Comparison of ENCODE assay signal across 7 cellular contexts in genomic region chr4:1713452-1713851, GRCh38. TPM values are rescaled to one million over a fixed set of nuclear protein-coding genes. Genes with fewer than 3 reads are reported as not detected.
DNase-seq lines count a peak whose midpoint lies in the region; ATAC-seq and TF ChIP-seq lines count a peak whose summit lies in the region.
"Not testable (repeated sequence)": the region's sequence is repeated elsewhere in the genome, so short reads cannot be mapped to it uniquely, and the experiment has no call there.

No MANE protein-coding gene starts in this region.

- peak overlapping the region; percentile 91 for H3K4me2 ChIP-seq in OCI-LY7 (ENCODE audit: low read length)

- peak overlapping the region; percentile 98 for H3K27ac Mint-ChIP-seq in chondrocyte (ENCODE audit: unreplicated experiment)

- not testable (repeated sequence) for H3K27me3 Mint-ChIP-seq in activated T-cell treated with anti-CD3 and anti-CD28 coated beads, Interleukin-2, amount 50 U/mL, for 4 hours (ENCODE audit: low read depth); chondrocyte (ENCODE audit: low read depth)

- POLR2A ChIA-PET in OCI-LY7 (lab: Charles Lee) = interaction anchor here (1.3 to 1.5 kb wide), 2 partner anchors 20 to 143 kb away, joined by 3 read pairs; partner anchors contain the start of gene LETM1

- H3K36me3 Mint-ChIP-seq in activated T-cell treated with anti-CD3 and anti-CD28 coated beads, Interleukin-2, amount 50 U/mL, for 4 hours (ENCODE audit: insufficient read depth) = peaks cover 16% of the 10 kb centered on the region
- not testable (repeated sequence) for H3K36me3 Mint-ChIP-seq in chondrocyte (ENCODE audit: low read depth)

- not testable (repeated sequence) for H3K9me2 ChIP-seq in OCI-LY7 (ENCODE audit: insufficient read depth, low read length)

- ATAC-seq in activated T-cell treated with anti-CD3 and anti-CD28 coated beads, Interleukin-2, amount 50 U/mL, for 4 hours; mucosa of descending colon; gastrocnemius medialis: not testable (repeated sequence)

- not testable (repeated sequence) for H3K9me3 ChIP-seq in OCI-LY7 (ENCODE audit: low read length); cardiac muscle cell (ENCODE audit: low read depth); mucosa of descending colon; gastrocnemius medialis

- TF ChIP-seq POLR2A in gastrocnemius medialis (IDR thresholded peaks at IDR 0.05) = not testable (repeated sequence)

- H3K4me3 ChIP-seq in GM12864 (ENCODE audit: low read depth, low read length) (peak overlapping the region; percentile 95), OCI-LY7 (ENCODE audit: low read depth, low read length, poor library complexity, severe bottlenecking) (peak overlapping the region; percentile 86), cardiac muscle cell (peak overlapping the region; percentile 93), mucosa of descending colon (peak overlapping the region; percentile 80), gastrocnemius medialis (peak overlapping the region; percentile 66 to 77 (median 74))

- peaks cover 78% of the 10 kb centered on the region for H3K79me2 ChIP-seq in OCI-LY7 (ENCODE audit: insufficient read depth, low read depth, low read length)

- BruUV-seq in OCI-LY7 (replicated peaks; lab: Mats Ljungman, UMichigan) = not testable (repeated sequence)

- H3K27me3 ChIP-seq in cardiac muscle cell, gastrocnemius medialis: not testable (repeated sequence)

- in situ Hi-C loops in gastrocnemius medialis (cut with MboI; ENCODE audit: low sequenced_read_pairs in 4 of 4) = not testable (repeated sequence)

- H3K36me3 ChIP-seq in OCI-LY7 (ENCODE audit: insufficient read depth, low read length) = peaks cover 87% of the 10 kb centered on the region
- not testable (repeated sequence) for H3K36me3 ChIP-seq in cardiac muscle cell; mucosa of descending colon (ENCODE audit: low read depth)
- peaks cover 0 to 19% of the 10 kb centered on the region in 2 donors for H3K36me3 ChIP-seq in gastrocnemius medialis

- CTCF ChIA-PET in OCI-LY7 (lab: Charles Lee; ENCODE audit: unreplicated experiment) = not testable (repeated sequence)

- DNase-seq in GM12864 (ENCODE audit: low read depth); OCI-LY7 (ENCODE audit: low spot score); activated T-cell treated with anti-CD3 and anti-CD28 coated beads, Interleukin-2, amount 50 U/mL, for 4 hours; chondrocyte (ENCODE audit: low spot score); cardiac muscle cell (ENCODE audit: low read depth in 1 of 2, low spot score in 1 of 2); mucosa of descending colon; gastrocnemius medialis: not testable (repeated sequence)

- not testable (repeated sequence) for H3K9me3 Mint-ChIP-seq in activated T-cell treated with anti-CD3 and anti-CD28 coated beads, Interleukin-2, amount 50 U/mL, for 4 hours; chondrocyte (ENCODE audit: low read depth)

- peak overlapping the region; percentile 98 for H3K4me3 Mint-ChIP-seq in activated T-cell treated with anti-CD3 and anti-CD28 coated beads, Interleukin-2, amount 50 U/mL, for 4 hours
- peak overlapping the region; percentile 87 for H3K4me3 Mint-ChIP-seq in chondrocyte (ENCODE audit: unreplicated experiment)

- H3K4me1 ChIP-seq in OCI-LY7 (ENCODE audit: insufficient read depth, low read length, poor library complexity, severe bottlenecking) (peaks cover 68% of the 10 kb centered on the region), cardiac muscle cell (ENCODE audit: low read depth) (peaks cover 18% of the 10 kb centered on the region), mucosa of descending colon (ENCODE audit: low read depth) (peaks cover 36% of the 10 kb centered on the region), gastrocnemius medialis (peaks cover 22 to 25% of the 10 kb centered on the region in 2 donors)

- peaks cover 52% of the 10 kb centered on the region for H3K4me1 Mint-ChIP-seq in activated T-cell treated with anti-CD3 and anti-CD28 coated beads, Interleukin-2, amount 50 U/mL, for 4 hours (ENCODE audit: low read depth)
- H3K4me1 Mint-ChIP-seq in chondrocyte (ENCODE audit: low read depth) = peaks cover 41% of the 10 kb centered on the region

- not testable (repeated sequence) for H2AFZ ChIP-seq in OCI-LY7 (ENCODE audit: low read length)

- intact Hi-C loops in OCI-LY7 (cut with micrococcal nuclease; ENCODE audit: unreplicated experiment) = loop anchor here (2.0 to 10.0 kb wide), 4 partner anchors 131 to 1039 kb away; partner anchors contain the start of genes ATP5ME, MYL5, NSD2 and RNF4
- intact Hi-C loops in mucosa of descending colon (cut with DNase I, micrococcal nuclease) = not testable (repeated sequence)
- intact Hi-C loops in gastrocnemius medialis (cut with DNase I; ENCODE audit: low total_unique reads) = loop anchor here (5.0 kb wide), 1 partner anchor 144 kb away; the partner anchor contains the start of gene LETM1

- H4K20me1 ChIP-seq in OCI-LY7 (ENCODE audit: insufficient read depth, low read length) = peaks cover 39% of the 10 kb centered on the region

- not testable (repeated sequence) for TF ChIP-seq CTCF in GM12864 (IDR thresholded peaks at IDR 0.05; ENCODE audit: low read depth, low read length, missing control alignments); OCI-LY7 (conservative IDR thresholded peaks at IDR 0.05; ENCODE audit: low read length); chondrocyte (IDR thresholded peaks at IDR 0.05); cardiac muscle cell (IDR thresholded peaks at IDR 0.05; ENCODE audit: low read depth, low read length); mucosa of descending colon (IDR thresholded peaks at IDR 0.05); gastrocnemius medialis (IDR thresholded peaks at IDR 0.05 in 4 of 5, conservative IDR thresholded peaks at IDR 0.05 in 1 of 5)

- H3K27ac ChIP-seq in OCI-LY7 (ENCODE audit: low read depth, low read length, poor library complexity, severe bottlenecking) (peak overlapping the region; percentile 85), gastrocnemius medialis (peak overlapping the region; percentile 91 to 96 (median 95))
- H3K27ac ChIP-seq in cardiac muscle cell = not testable (repeated sequence)

RNA-seq across cellular contexts. Expression of gene SLBP, which starts 1.3 kb away (rescaled TPM):
- total RNA-seq in OCI-LY7 (2014; rRNA removed; shearing (Covaris generic)) = 191 and 196 TPM in 2 replicates
- total RNA-seq in OCI-LY7 (2022) (159 and 161 TPM in 2 replicates), chondrocyte (47.0 to 48.7 TPM (median 47.5 TPM) in 3 replicates), cardiac muscle cell (39.9 and 63.3 TPM in 2 replicates), mucosa of descending colon (10 to 100 TPM; 21.9 to 31.7 (median 30.6) TPM), gastrocnemius medialis (10 to 100 TPM; 17.0 to 25.6 (median 21.0) TPM)
- 100 to 1,000 TPM; 131 to 171 (median 147) TPM for total RNA-seq in activated T-cell treated with anti-CD3 and anti-CD28 coated beads, Interleukin-2, amount 50 U/mL, for 4 hours
- 62.0 TPM in 2 replicates for polyA plus RNA-seq in cardiac muscle cell

RNA-seq across cellular contexts. Expression of gene TMEM129, which starts 7.7 kb away (rescaled TPM):
- total RNA-seq in OCI-LY7 (2014; rRNA removed; shearing (Covaris generic)) = 35.1 and 44.0 TPM in 2 replicates
- total RNA-seq in OCI-LY7 (2022) (34.2 and 39.2 TPM in 2 replicates), chondrocyte (37.0 to 56.2 TPM (median 43.0 TPM) in 3 replicates), cardiac muscle cell (174 and 175 TPM in 2 replicates), mucosa of descending colon (10 to 100 TPM; 43.7 to 57.0 (median 55.6) TPM), gastrocnemius medialis (10 to 100 TPM; 30.3 to 78.0 (median 44.2) TPM)
- 10 to 100 TPM; 17.4 to 21.8 (median 17.6) TPM for total RNA-seq in activated T-cell treated with anti-CD3 and anti-CD28 coated beads, Interleukin-2, amount 50 U/mL, for 4 hours
- polyA plus RNA-seq in cardiac muscle cell = 124 and 137 TPM in 2 replicates

RNA-seq across cellular contexts. Expression of gene TACC3, which starts 7.9 kb away (rescaled TPM):
- total RNA-seq in OCI-LY7 (2014; rRNA removed; shearing (Covaris generic)) = 100 and 130 TPM in 2 replicates
- total RNA-seq in OCI-LY7 (2022) (257 and 272 TPM in 2 replicates), chondrocyte (15.9 to 20.9 TPM (median 19.3 TPM) in 3 replicates), cardiac muscle cell (14.4 and 78.2 TPM in 2 replicates), mucosa of descending colon (10 to 100 TPM; 12.0 to 30.2 (median 12.7) TPM), gastrocnemius medialis (1 to 10 TPM; 1.5 to 3.2 (median 1.9) TPM)
- 10 to 100 TPM; 53.1 to 75.0 (median 69.3) TPM for total RNA-seq in activated T-cell treated with anti-CD3 and anti-CD28 coated beads, Interleukin-2, amount 50 U/mL, for 4 hours
- 18.1 and 73.1 TPM in 2 replicates for polyA plus RNA-seq in cardiac muscle cell

RNA-seq across cellular contexts. Expression of gene FAM53A, which starts 29.3 kb away (rescaled TPM):
- 0.98 and 1.4 TPM in 2 replicates for total RNA-seq in OCI-LY7 (2014; rRNA removed; shearing (Covaris generic))
- total RNA-seq in OCI-LY7 (2022) (1.5 and 1.8 TPM in 2 replicates), chondrocyte (6.9 to 8.0 TPM (median 7.3 TPM) in 3 replicates), cardiac muscle cell (7.1 and 11.8 TPM in 2 replicates), mucosa of descending colon (1 to 10 TPM in 2 of 3 donors, under 1 TPM in 1; 0.65 to 1.8 (median 1.4) TPM), gastrocnemius medialis (1 to 10 TPM; 1.8 to 5.2 (median 2.8) TPM)
- total RNA-seq in activated T-cell treated with anti-CD3 and anti-CD28 coated beads, Interleukin-2, amount 50 U/mL, for 4 hours = 1 to 10 TPM; 1.3 to 4.0 (median 1.6) TPM
- polyA plus RNA-seq in cardiac muscle cell = 7.1 and 11.4 TPM in 2 replicates
